Comparison of ENCODE assay signal across 10 cellular contexts in genomic region chr11:119335655-119336543, GRCh38. TPM values are rescaled to one million over a fixed set of nuclear protein-coding genes. Genes with fewer than 3 reads are reported as not detected.
DNase-seq lines count a peak whose midpoint lies in the region; ATAC-seq and TF ChIP-seq lines count a peak whose summit lies in the region.
"Had no signal": no experiment of that assay in that cellular context is flagged by ENCODE, and none has a peak within 500 bp of the region (broad histone marks: within the 10 kb centered on the region; RNA-seq: fewer than 3 reads in every experiment).

No MANE protein-coding gene starts in this region.

- peak overlapping the region; percentile 93 for H3K27ac ChIP-seq in skeletal muscle tissue (ENCODE audit: low read depth, low read length)
- H3K27ac ChIP-seq in gastroesophageal sphincter = no peak overlapping the region
- H3K27ac ChIP-seq: thoracic aorta had no signal

- H3K4me3 Mint-ChIP-seq in activated CD4-positive, alpha-beta T cell treated with anti-CD3 and anti-CD28 coated beads for 36 hours = peak overlapping the region; percentile 99

- peak overlapping the region; percentile 51 to 91 (median 88) for H3K9ac ChIP-seq in skeletal muscle tissue (ENCODE audit: low read depth in 1 of 3, low read length in 3 of 3)

- POLR2A ChIA-PET in activated CD4-positive, alpha-beta T cell treated with anti-CD3 and anti-CD28 coated beads for 36 hours (lab: Charles Lee) = interaction anchor here (0.6 kb wide), 1 partner anchor 19 kb away, joined by 3 read pairs; no protein-coding TSS in a partner anchor

- CTCF ChIA-PET in activated CD4-positive, alpha-beta T cell treated with anti-CD3 and anti-CD28 coated beads for 36 hours (lab: Charles Lee) = interaction anchor here (1.4 to 1.6 kb wide), 2 partner anchors 20 to 139 kb away, joined by 4 to 5 read pairs; no protein-coding TSS in a partner anchor

- peaks cover 11% of the 10 kb centered on the region for H3K27me3 Mint-ChIP-seq in activated CD4-positive, alpha-beta T cell treated with anti-CD3 and anti-CD28 coated beads for 36 hours

- in situ Hi-C loops in G401 (cut with HindIII; ENCODE audit: low sequenced_read_pairs) = no loop called here

- intact Hi-C loops in activated CD4-positive, alpha-beta T cell treated with anti-CD3 and anti-CD28 coated beads for 36 hours (cut with DNase I, micrococcal nuclease) = loop anchor here in 1 of 2 experiments (5.0 kb wide), 1 partner anchor 136 kb away; no protein-coding TSS in a partner anchor

- TF ChIP-seq EP300 in gastroesophageal sphincter (IDR thresholded peaks at IDR 0.05) = no peak

- H3K27me3 ChIP-seq in skeletal muscle tissue (ENCODE audit: control insufficient read depth in 3 of 3, insufficient read depth in 3 of 3, low read length in 3 of 3) (peaks cover 1 to 3% (median 2%) of the 10 kb centered on the region in 3 donors), gastroesophageal sphincter (no peaks in the 10 kb centered on the region)

- H3K9me3 ChIP-seq in skeletal muscle tissue (ENCODE audit: control insufficient read depth in 3 of 3, low read length in 3 of 3) (no peaks in the 10 kb centered on the region), gastroesophageal sphincter (no peaks in the 10 kb centered on the region)
- H3K9me3 ChIP-seq: thoracic aorta had no signal

- no peak for TF ChIP-seq POLR2A in gastroesophageal sphincter (IDR thresholded peaks at IDR 0.05)

- H3K36me3 Mint-ChIP-seq in activated CD4-positive, alpha-beta T cell treated with anti-CD3 and anti-CD28 coated beads for 36 hours (ENCODE audit: low read depth) = peaks cover 7% of the 10 kb centered on the region

- H3K27ac Mint-ChIP-seq in activated CD4-positive, alpha-beta T cell treated with anti-CD3 and anti-CD28 coated beads for 36 hours = peak overlapping the region; percentile 99

- H3K4me3 ChIP-seq in WI38 (ENCODE audit: low read depth, low read length) = 0 out of 2 replicates have a peak overlapping the region, but pooled peaks have one; percentile 89
- H3K4me3 ChIP-seq in iPS-11a (ENCODE audit: low read depth, low read length) = peak overlapping the region; percentile 98
- peak overlapping the region; percentile 97 to 98 (median 97) for H3K4me3 ChIP-seq in skeletal muscle tissue (ENCODE audit: low read length in 3 of 3)
- H3K4me3 ChIP-seq in gastroesophageal sphincter = peak overlapping the region in 1 of 2 donors; percentile 79

- 88 to 89% methylated on average over 7 to 10 of the region's 30 CpGs for WGBS in gastroesophageal sphincter (ENCODE audit: low coverage in 1 of 2), 2 donors

- no peak for TF ChIP-seq CTCF in WI38 (IDR thresholded peaks at IDR 0.05; ENCODE audit: low read depth, low read length)
- TF ChIP-seq CTCF in gastroesophageal sphincter (IDR thresholded peaks at IDR 0.05) = no peak

- no peak for DNase-seq in activated CD4-positive, alpha-beta T cell treated with anti-CD3 and anti-CD28 coated beads for 36 hours
- no peak for DNase-seq in activated CD4-positive, alpha-beta T cell treated with anti-CD3 and anti-CD28 coated beads, Interleukin-2, amount 50 U/mL, for 4 hours
- DNase-seq in inferior parietal cortex (ENCODE audit: extremely low spot score) = no peak
- DNase-seq in G401 (ENCODE audit: low spot score) = no peak

- H3K4me1 Mint-ChIP-seq in activated CD4-positive, alpha-beta T cell treated with anti-CD3 and anti-CD28 coated beads for 36 hours = peaks cover 31% of the 10 kb centered on the region

- H3K4me1 ChIP-seq in skeletal muscle tissue (ENCODE audit: control insufficient read depth in 3 of 3, insufficient read depth in 3 of 3, low read length in 3 of 3) (peaks cover 51 to 60% (median 54%) of the 10 kb centered on the region in 3 donors), gastroesophageal sphincter (peaks cover 0 to 70% (median 37%) of the 10 kb centered on the region in 3 donors)

- no peaks in the 10 kb centered on the region for H3K9me3 Mint-ChIP-seq in activated CD4-positive, alpha-beta T cell treated with anti-CD3 and anti-CD28 coated beads for 36 hours (ENCODE audit: low read depth)

- peaks cover 6 to 14% (median 9%) of the 10 kb centered on the region in 3 donors for H3K36me3 ChIP-seq in skeletal muscle tissue (ENCODE audit: control insufficient read depth in 3 of 3, insufficient read depth in 3 of 3, low read length in 3 of 3)
- peaks cover 0 to 19% of the 10 kb centered on the region in 2 donors for H3K36me3 ChIP-seq in gastroesophageal sphincter
- H3K36me3 ChIP-seq: thoracic aorta had no signal

- no peak for ATAC-seq in activated CD4-positive, alpha-beta T cell treated with anti-CD3 and anti-CD28 coated beads for 36 hours
- no peak for ATAC-seq in gastroesophageal sphincter

RNA-seq across cellular contexts. Expression of gene RNF26, which starts 1.6 kb away (rescaled TPM):
- total RNA-seq in activated CD4-positive, alpha-beta T cell treated with anti-CD3 and anti-CD28 coated beads for 36 hours = 10 to 100 TPM; 29.9 TPM
- total RNA-seq in skeletal muscle tissue (2.1 TPM), gastroesophageal sphincter (10 to 100 TPM; 13.0 to 39.6 (median 17.1) TPM)
- 19.3 and 19.9 TPM in 2 replicates for total RNA-seq in G401 (2014; rRNA removed; shearing (Covaris generic))

RNA-seq across cellular contexts. Expression of gene C1QTNF5, which starts 4.8 kb away (rescaled TPM):
- total RNA-seq in activated CD4-positive, alpha-beta T cell treated with anti-CD3 and anti-CD28 coated beads for 36 hours = not detected
- total RNA-seq in skeletal muscle tissue = 17.2 TPM
- total RNA-seq in gastroesophageal sphincter = 10 to 100 TPM; 44.3 to 52.1 (median 45.6) TPM
- total RNA-seq in G401 (2014; rRNA removed; shearing (Covaris generic)) = 0.17 and 1.0 TPM in 2 replicates
- total RNA-seq: T-helper 2 cell treated with Interferon-gamma antibody and Interleukin-4, amounts not matched to agents 100 ng/mL and 5 ng/mL, for 36 hours had no signal

RNA-seq across cellular contexts. Expression of gene MFRP, which starts 10.6 kb away (rescaled TPM):
- total RNA-seq in activated CD4-positive, alpha-beta T cell treated with anti-CD3 and anti-CD28 coated beads for 36 hours = not detected
- total RNA-seq in skeletal muscle tissue (not detected), gastroesophageal sphincter (under 1 TPM in 1 of 4 donors, not detected in 3; 0.15 TPM)
- total RNA-seq in G401 (2014; rRNA removed; shearing (Covaris generic)) = 0.25 and 7.3 TPM in 2 replicates
- total RNA-seq: T-helper 2 cell treated with Interferon-gamma antibody and Interleukin-4, amounts not matched to agents 100 ng/mL and 5 ng/mL, for 36 hours had no signal

RNA-seq across cellular contexts. Expression of gene MCAM, which starts 19.0 kb away (rescaled TPM):
- 1 to 10 TPM; 6.8 to 6.9 TPM for total RNA-seq in activated CD4-positive, alpha-beta T cell treated with anti-CD3 and anti-CD28 coated beads for 36 hours
- total RNA-seq in skeletal muscle tissue (120 TPM), gastroesophageal sphincter (1,000 to 10,000 TPM in 3 of 4 donors, 100 to 1,000 TPM in 1; 702 to 1,904 (median 1,177) TPM)
- 77.2 and 90.3 TPM in 2 replicates for total RNA-seq in G401 (2014; rRNA removed; shearing (Covaris generic))

RNA-seq across cellular contexts. Expression of gene USP2, which starts 45.6 kb away (rescaled TPM):
- under 1 TPM; 0.58 to 0.71 TPM for total RNA-seq in activated CD4-positive, alpha-beta T cell treated with anti-CD3 and anti-CD28 coated beads for 36 hours
- total RNA-seq in skeletal muscle tissue = 8.9 TPM
- 1 to 10 TPM; 4.6 to 10.0 (median 6.6) TPM for total RNA-seq in gastroesophageal sphincter
- 0.75 and 1.8 TPM in 2 replicates for total RNA-seq in G401 (2014; rRNA removed; shearing (Covaris generic))
